ENCODE assay signal across 22 cellular contexts in the genomic region with DNA sequence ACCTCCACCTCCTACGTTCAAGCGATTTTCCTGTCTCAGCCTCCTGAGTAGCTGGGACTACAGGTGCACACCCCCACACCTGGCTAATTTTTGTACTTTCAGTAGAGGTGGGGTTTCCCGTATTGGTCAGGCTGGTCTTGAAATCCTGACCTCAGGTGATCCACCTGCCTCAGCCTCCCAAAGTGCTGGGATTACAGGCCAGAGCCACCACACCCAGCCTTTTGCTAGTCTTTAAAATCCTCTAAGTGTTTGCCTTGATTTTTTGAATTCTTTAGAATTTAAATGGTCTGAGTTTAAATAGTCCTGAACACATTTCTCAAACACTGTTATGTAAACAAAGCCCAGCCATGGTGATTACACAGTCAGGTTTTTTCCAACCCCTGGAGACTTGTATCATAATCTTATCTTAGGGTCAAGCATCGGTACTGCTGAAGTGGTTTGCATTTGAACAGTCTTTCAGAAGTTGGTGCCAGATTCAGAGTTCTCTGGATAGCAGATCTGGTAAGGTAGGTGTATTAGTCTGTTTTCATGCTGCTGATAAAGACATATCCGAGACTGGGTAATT. TPM values are rescaled to one million over a fixed set of nuclear protein-coding genes. Genes with fewer than 3 reads are reported as not detected.
DNase-seq lines count a peak whose midpoint lies in the region; TF ChIP-seq lines count a peak whose summit lies in the region.
"Had no signal": no experiment of that assay in that cellular context is flagged by ENCODE, and none has a peak within 500 bp of the region (broad histone marks: within the 10 kb centered on the region; RNA-seq: fewer than 3 reads in every experiment).

No MANE protein-coding gene starts in this region.

- H3K27ac ChIP-seq in brain microvascular endothelial cell: no peak overlapping the region
- no peak overlapping the region for H3K27ac ChIP-seq in effector memory CD4-positive, alpha-beta T cell (ENCODE audit: insufficient read depth, low read length, poor library complexity, severe bottlenecking)
- H3K27ac ChIP-seq: 22Rv1, thoracic aorta had no signal

- H3K27me3 Mint-ChIP-seq in mesothelial cell of epicardium (ENCODE audit: low read depth): no peaks in the 10 kb centered on the region

- no peak for TF ChIP-seq POLR2A in erythroblast (IDR thresholded peaks at IDR 0.05; ENCODE audit: low read length)

- no peak overlapping the region for H3K4me3 Mint-ChIP-seq in mesothelial cell of epicardium
- H3K4me3 Mint-ChIP-seq: activated CD8-positive, alpha-beta T cell treated with anti-CD3 and anti-CD28 coated beads for 36 hours; immature natural killer cell; stimulated activated memory B cell treated with anti-CD40 and anti-IgM and Interleukin-4, amounts not matched to agents 10 μg/mL and 1 μg/mL and 100 μg/mL, for 72 hours; T-helper 2 cell treated with Interferon-gamma antibody and Interleukin-4, amounts not matched to agents 5 μg/mL and 100 μg/mL, for 36 hours had no signal

- no peaks in the 10 kb centered on the region for H3K4me1 ChIP-seq in effector memory CD4-positive, alpha-beta T cell (ENCODE audit: control insufficient read depth, insufficient read depth, low read length, poor library complexity, severe bottlenecking)

- in situ Hi-C loops in brain microvascular endothelial cell (cut with HindIII; ENCODE audit: low pct_ligation_motif_present, low sequenced_read_pairs): no loop called here

- peaks cover 4% of the 10 kb centered on the region for H3K4me1 Mint-ChIP-seq in mesothelial cell of epicardium
- H3K4me1 Mint-ChIP-seq: immature natural killer cell had no signal

- H3K27me3 ChIP-seq in brain microvascular endothelial cell (replicated peaks): no peaks in the 10 kb centered on the region
- H3K27me3 ChIP-seq in effector memory CD4-positive, alpha-beta T cell (replicated peaks; ENCODE audit: control insufficient read depth, insufficient read depth, low read length, poor library complexity, severe bottlenecking): no peaks in the 10 kb centered on the region

- H3K36me3 ChIP-seq in brain microvascular endothelial cell (replicated peaks): no peaks in the 10 kb centered on the region
- no peaks in the 10 kb centered on the region for H3K36me3 ChIP-seq in effector memory CD4-positive, alpha-beta T cell (ENCODE audit: control insufficient read depth, insufficient read depth, low read length)
- H3K36me3 ChIP-seq: thoracic aorta had no signal

- H3K36me3 Mint-ChIP-seq in mesothelial cell of epicardium: no peaks in the 10 kb centered on the region
- H3K36me3 Mint-ChIP-seq: immature natural killer cell; stimulated activated memory B cell treated with anti-CD40 and anti-IgM and Interleukin-4, amounts not matched to agents 10 μg/mL and 1 μg/mL and 100 μg/mL, for 72 hours had no signal

- DNase-seq in NCI-H2227 (lab: John Stamatoyannopoulos, UW; ENCODE audit: unreplicated experiment) (peak; percentile 3), NCI-H2227 treated with DMSO at 0.1 percent for 48 hours (lab: John Stamatoyannopoulos, UW) (no peak), brain microvascular endothelial cell (peak; percentile 31), mesothelial cell of epicardium (ENCODE audit: low spot score in 2 of 2, unreplicated experiment in 2 of 2) (no peak), HT-29 (ENCODE audit: low spot score) (no peak), dermis blood vessel endothelial cell (no peak), erythroblast (lab: John Stamatoyannopoulos, UW) (no peak)
- no peak for DNase-seq in effector memory CD4-positive, alpha-beta T cell
- DNase-seq: activated CD4-positive, CD25-positive, alpha-beta regulatory T cell; activated T-cell treated with anti-CD3 and anti-CD28 coated beads, Interleukin-2, amount 50 U/mL, for 1 hour; amygdala; DND-41; immature natural killer cell; NCI-H1436; NCI-H526; RPMI8226; SK-N-SH had no signal

- TF ChIP-seq CTCF in brain microvascular endothelial cell (IDR thresholded peaks at IDR 0.05; ENCODE audit: low read depth, low read length, missing control alignments): no peak
- TF ChIP-seq CTCF in mesothelial cell of epicardium (IDR thresholded peaks at IDR 0.05; ENCODE audit: unreplicated experiment): no peak

- no peaks in the 10 kb centered on the region for H3K9me3 ChIP-seq in effector memory CD4-positive, alpha-beta T cell (ENCODE audit: control insufficient read depth, low read length)
- H3K9me3 ChIP-seq: SK-N-SH, thoracic aorta had no signal

- peaks cover 9% of the 10 kb centered on the region for H3K9me3 Mint-ChIP-seq in mesothelial cell of epicardium
- H3K9me3 Mint-ChIP-seq: activated CD8-positive, alpha-beta T cell treated with anti-CD3 and anti-CD28 coated beads for 36 hours; immature natural killer cell; stimulated activated memory B cell treated with anti-CD40 and anti-IgM and Interleukin-4, amounts not matched to agents 10 μg/mL and 1 μg/mL and 100 μg/mL, for 72 hours; T-helper 2 cell treated with Interferon-gamma antibody and Interleukin-4, amounts not matched to agents 5 μg/mL and 100 μg/mL, for 36 hours had no signal

- no peak overlapping the region for H3K4me3 ChIP-seq in brain microvascular endothelial cell (ENCODE audit: low read depth, low read length)
- H3K4me3 ChIP-seq in effector memory CD4-positive, alpha-beta T cell (ENCODE audit: insufficient read depth, low read depth, low read length, poor library complexity, severe bottlenecking): no peak overlapping the region
- H3K4me3 ChIP-seq: thoracic aorta had no signal

- H3K27ac Mint-ChIP-seq in mesothelial cell of epicardium: peak overlapping the region; percentile 68
- H3K27ac Mint-ChIP-seq: activated CD8-positive, alpha-beta T cell treated with anti-CD3 and anti-CD28 coated beads for 36 hours; immature natural killer cell; stimulated activated memory B cell treated with anti-CD40 and anti-IgM and Interleukin-4, amounts not matched to agents 10 μg/mL and 1 μg/mL and 100 μg/mL, for 72 hours; T-helper 2 cell treated with Interferon-gamma antibody and Interleukin-4, amounts not matched to agents 5 μg/mL and 100 μg/mL, for 36 hours had no signal

RNA-seq across cellular contexts. Expression of a gene that starts 28.2 kb away (rescaled TPM):
- 68.2 to 71.1 TPM (median 69.2 TPM) in 3 replicates for total RNA-seq in mesothelial cell of epicardium
- total RNA-seq in HT-29 (2014; rRNA removed; shearing (Covaris generic)): 24.8 and 42.1 TPM in 2 replicates
- 18.7 and 22.9 TPM in 2 replicates for total RNA-seq in dermis blood vessel endothelial cell

Comparison
In these comparisons a context has a peak if more than half of its experiments do, and no peak if none do; other contexts are left out.
1. DNase-seq: peak in NCI-H2227 (single experiment) and brain microvascular endothelial cell (single experiment); none in NCI-H2227 treated with DMSO at 0.1 percent for 48 hours (single experiment), mesothelial cell of epicardium (0 of 2), HT-29 (single experiment), dermis blood vessel endothelial cell (single experiment), effector memory CD4-positive, alpha-beta T cell (0 of 3) and erythroblast (0 of 2).